Comparison of ENCODE assay signal across 8 cellular contexts in genomic region chr19:1942934-1943555, GRCh38. TPM values are rescaled to one million over a fixed set of nuclear protein-coding genes. Genes with fewer than 3 reads are reported as not detected.
A peak's percentile ranks its signal among the peaks of the same experiment; 100 is the strongest.
DNase-seq lines count a peak whose midpoint lies in the region; ATAC-seq lines count a peak whose summit lies in the region.

No MANE protein-coding gene starts in this region.

- peak overlapping the region; percentile 91 for H3K27ac Mint-ChIP-seq in activated T-cell treated with anti-CD3 and anti-CD28 coated beads, Interleukin-2, amount 50 U/mL, for 24 hours
- H3K27ac Mint-ChIP-seq in activated CD4-positive, alpha-beta memory T cell treated with anti-CD3 and anti-CD28 coated beads, Interleukin-2, amount 10 ng/mL, durations not matched to agents 7 days and 5 days, result peak overlapping the region; percentile 92

- H3K4me1 Mint-ChIP-seq in activated T-cell treated with anti-CD3 and anti-CD28 coated beads, Interleukin-2, amount 50 U/mL, for 24 hours (ENCODE audit: low read depth), result peaks cover 42% of the 10 kb centered on the region
- H3K4me1 Mint-ChIP-seq in activated CD4-positive, alpha-beta memory T cell treated with anti-CD3 and anti-CD28 coated beads, Interleukin-2, amount 10 ng/mL, durations not matched to agents 7 days and 5 days, result peaks cover 39% of the 10 kb centered on the region

- H3K4me3 Mint-ChIP-seq in activated T-cell treated with anti-CD3 and anti-CD28 coated beads, Interleukin-2, amount 50 U/mL, for 24 hours, result peak overlapping the region; percentile 94
- peak overlapping the region; percentile 95 for H3K4me3 Mint-ChIP-seq in activated CD4-positive, alpha-beta memory T cell treated with anti-CD3 and anti-CD28 coated beads, Interleukin-2, amount 10 ng/mL, durations not matched to agents 7 days and 5 days

- POLR2A ChIA-PET in activated CD4-positive, alpha-beta memory T cell treated with anti-CD3 and anti-CD28 coated beads, Interleukin-2, amount 10 ng/mL, durations not matched to agents 7 days and 5 days (lab: Charles Lee), result interaction anchor here (0.9 to 2.1 kb wide), 12 partner anchors 10 to 385 kb away, joined by 3 to 7 read pairs (median 4); no protein-coding TSS in a partner anchor

- H3K27ac ChIP-seq in iPS-18a (ENCODE audit: low read length) (no peak overlapping the region), subcutaneous abdominal adipose tissue (ENCODE audit: low read depth, low read length) (peak overlapping the region; percentile 89)

- ATAC-seq in HG03135 (IDR thresholded peaks at IDR 0.05; ENCODE audit: unreplicated experiment) (no peak), HG02970 (IDR thresholded peaks at IDR 0.05; ENCODE audit: low FRiP score, unreplicated experiment) (no peak)

- H3K27me3 ChIP-seq in iPS-18a (ENCODE audit: control insufficient read depth, insufficient read depth, low read length), result no peaks in the 10 kb centered on the region
- no peaks in the 10 kb centered on the region for H3K27me3 ChIP-seq in subcutaneous abdominal adipose tissue (ENCODE audit: control insufficient read depth in 5 of 5, insufficient read depth in 4 of 5, low read length in 5 of 5)

- no peak for DNase-seq in activated T-cell treated with anti-CD3 and anti-CD28 coated beads, Interleukin-2, amount 50 U/mL, for 24 hours
- no peak for DNase-seq in activated T-cell treated with anti-CD3 and anti-CD28 coated beads for 4 hours
- no peak for DNase-seq in activated CD4-positive, alpha-beta memory T cell treated with anti-CD3 and anti-CD28 coated beads, Interleukin-2, amount 10 ng/mL, durations not matched to agents 7 days and 5 days
- DNase-seq in NCI-H2171 treated with DMSO at 0.1 percent for 48 hours (lab: John Stamatoyannopoulos, UW), result no peak

- H3K4me1 ChIP-seq in iPS-18a (ENCODE audit: control insufficient read depth, low read depth, low read length), result peaks cover 5% of the 10 kb centered on the region
- peaks cover 3 to 58% (median 44%) of the 10 kb centered on the region in 5 donors for H3K4me1 ChIP-seq in subcutaneous abdominal adipose tissue (ENCODE audit: control insufficient read depth in 5 of 5, insufficient read depth in 5 of 5, low read length in 5 of 5)

- H3K36me3 Mint-ChIP-seq in activated T-cell treated with anti-CD3 and anti-CD28 coated beads, Interleukin-2, amount 50 U/mL, for 24 hours (ENCODE audit: low read depth), result peaks cover 17% of the 10 kb centered on the region
- H3K36me3 Mint-ChIP-seq in activated CD4-positive, alpha-beta memory T cell treated with anti-CD3 and anti-CD28 coated beads, Interleukin-2, amount 10 ng/mL, durations not matched to agents 7 days and 5 days (ENCODE audit: low read depth), result peaks cover 25% of the 10 kb centered on the region

- H3K36me3 ChIP-seq in iPS-18a (ENCODE audit: control insufficient read depth, low read depth, low read length) (no peaks in the 10 kb centered on the region), subcutaneous abdominal adipose tissue (ENCODE audit: control insufficient read depth in 5 of 5, insufficient read depth in 5 of 5, low read length in 5 of 5) (peaks cover 0 to 3% (median 0%) of the 10 kb centered on the region in 5 donors)

- H3K4me3 ChIP-seq in iPS-18a (ENCODE audit: low read length), result peak overlapping the region; percentile 97
- H3K4me3 ChIP-seq in subcutaneous abdominal adipose tissue (ENCODE audit: low read depth in 1 of 5, low read length in 5 of 5), result peak overlapping the region; percentile 28 to 82 (median 79)

- no peaks in the 10 kb centered on the region for H3K27me3 Mint-ChIP-seq in activated T-cell treated with anti-CD3 and anti-CD28 coated beads, Interleukin-2, amount 50 U/mL, for 24 hours
- H3K27me3 Mint-ChIP-seq in activated CD4-positive, alpha-beta memory T cell treated with anti-CD3 and anti-CD28 coated beads, Interleukin-2, amount 10 ng/mL, durations not matched to agents 7 days and 5 days, result no peaks in the 10 kb centered on the region

- H3K9me3 ChIP-seq in iPS-18a (ENCODE audit: control insufficient read depth, low read depth, low read length) (no peaks in the 10 kb centered on the region), subcutaneous abdominal adipose tissue (ENCODE audit: control insufficient read depth in 5 of 5, low read length in 5 of 5) (no peaks in the 10 kb centered on the region)

- H3K9ac ChIP-seq in iPS-18a (ENCODE audit: low read length), result peak overlapping the region; percentile 89
- peak overlapping the region in 2 of 5 donors; percentile 4 to 68 for H3K9ac ChIP-seq in subcutaneous abdominal adipose tissue (ENCODE audit: low read length in 5 of 5)

- no peaks in the 10 kb centered on the region for H3K9me3 Mint-ChIP-seq in activated T-cell treated with anti-CD3 and anti-CD28 coated beads, Interleukin-2, amount 50 U/mL, for 24 hours
- H3K9me3 Mint-ChIP-seq in activated CD4-positive, alpha-beta memory T cell treated with anti-CD3 and anti-CD28 coated beads, Interleukin-2, amount 10 ng/mL, durations not matched to agents 7 days and 5 days, result no peaks in the 10 kb centered on the region

- CTCF ChIA-PET in activated CD4-positive, alpha-beta memory T cell treated with anti-CD3 and anti-CD28 coated beads, Interleukin-2, amount 10 ng/mL, durations not matched to agents 7 days and 5 days (lab: Charles Lee), result interaction anchor here (0.8 to 1.7 kb wide), 6 partner anchors 13 to 152 kb away, joined by 3 to 8 read pairs (median 3); no protein-coding TSS in a partner anchor

RNA-seq across cellular contexts. Expression of gene CSNK1G2, which starts 2.1 kb away (rescaled TPM):
- 100 to 1,000 TPM; 130 to 132 TPM for total RNA-seq in activated CD4-positive, alpha-beta memory T cell treated with anti-CD3 and anti-CD28 coated beads, Interleukin-2, amount 10 ng/mL, durations not matched to agents 7 days and 5 days

RNA-seq across cellular contexts. Expression of gene ADAT3, which starts 37.8 kb away (rescaled TPM):
- total RNA-seq in activated CD4-positive, alpha-beta memory T cell treated with anti-CD3 and anti-CD28 coated beads, Interleukin-2, amount 10 ng/mL, durations not matched to agents 7 days and 5 days, result 10 to 100 TPM; 13.3 to 15.5 TPM

RNA-seq across cellular contexts. Expression of gene SCAMP4, which starts 37.8 kb away (rescaled TPM):
- 10 to 100 TPM; 36.5 to 39.7 TPM for total RNA-seq in activated CD4-positive, alpha-beta memory T cell treated with anti-CD3 and anti-CD28 coated beads, Interleukin-2, amount 10 ng/mL, durations not matched to agents 7 days and 5 days

RNA-seq across cellular contexts. Expression of gene ABHD17A, which starts 57.7 kb away (rescaled TPM):
- 100 to 1,000 TPM; 255 to 259 TPM for total RNA-seq in activated CD4-positive, alpha-beta memory T cell treated with anti-CD3 and anti-CD28 coated beads, Interleukin-2, amount 10 ng/mL, durations not matched to agents 7 days and 5 days
